In genomic region chr13:97720881-97721280, GRCh38 we compare ENCODE assay signal across 8 cellular contexts.
"Had no signal": no experiment of that assay in that cellular context is flagged by ENCODE, and none has a peak within 500 bp of the region (broad histone marks: within the 10 kb centered on the region; RNA-seq: fewer than 3 reads in every experiment).

No MANE protein-coding gene starts in this region.

- H3K27ac ChIP-seq: HL-60 had no signal

- DNase-seq: HFFc6, KBM-7 had no signal

- H3K4me3 ChIP-seq: GM23338, HAP-1 had no signal

- H3K9me3 ChIP-seq: HAP-1 had no signal

- H2AFZ ChIP-seq: GM23338 had no signal

- H3K9me3 Mint-ChIP-seq: GM23338, HFFc6 had no signal

- H3K4me3 Mint-ChIP-seq: GM23338, HFFc6, IgD-negative memory B cell had no signal

- ATAC-seq: GM23338, HCT116, HepG2 had no signal

- H3K27ac Mint-ChIP-seq: GM23338, HFFc6, IgD-negative memory B cell had no signal

- H3K36me3 Mint-ChIP-seq: IgD-negative memory B cell had no signal

- H3K4me1 Mint-ChIP-seq: GM23338, IgD-negative memory B cell had no signal

- H3K36me3 ChIP-seq: HAP-1 had no signal

- H3K4me1 ChIP-seq: HAP-1 had no signal

- H3K4me2 ChIP-seq: GM23338 had no signal

- H3K27me3 Mint-ChIP-seq: IgD-negative memory B cell had no signal
